9 cellular contexts compared by ENCODE assay signal in the genomic region with DNA sequence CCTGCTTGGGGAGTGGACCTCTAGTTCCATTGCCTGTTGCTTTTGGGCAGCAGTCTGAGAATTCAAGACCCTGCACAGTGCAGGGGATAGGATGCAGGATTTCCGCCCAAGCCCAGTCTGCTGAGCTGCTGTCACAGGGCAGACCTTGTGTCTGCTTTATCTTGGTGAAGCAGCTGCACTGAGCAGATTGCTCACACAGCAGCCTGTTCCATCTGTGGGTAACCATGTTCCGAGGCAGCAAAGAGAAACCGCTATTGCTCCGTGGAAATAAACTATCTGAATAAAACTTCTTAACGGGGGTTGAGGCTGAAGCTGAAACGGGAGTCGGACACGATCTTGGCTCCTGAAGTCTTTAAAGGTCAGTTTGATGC.
DNase-seq lines count a peak whose midpoint lies in the region; ATAC-seq and FAIRE-seq lines count a peak whose summit lies in the region.
"Had no signal": no experiment of that assay in that cellular context is flagged by ENCODE, and none has a peak within 500 bp of the region (broad histone marks: within the 10 kb centered on the region; RNA-seq: fewer than 3 reads in every experiment).

No MANE protein-coding gene starts in this region.

- FAIRE-seq in small intestine (lab: Jason Lieb, UNC) = no peak

- peaks cover 86% of the 10 kb centered on the region for H3K4me1 Mint-ChIP-seq in activated T-cell treated with anti-CD3 and anti-CD28 coated beads, Interleukin-2, amount 50 U/mL, for 24 hours (ENCODE audit: low read depth)

- intact Hi-C loops in Right ventricle myocardium superior (cut with DNase I) = loop anchor here (5.0 kb wide), 1 partner anchor 95 kb away; no protein-coding TSS in a partner anchor

- WGBS in small intestine, 3 donors = 5 to 6% (median 6%) methylated on average over 7 to 8 of the region's 8 CpGs

- peaks cover 85% of the 10 kb centered on the region for H3K36me3 Mint-ChIP-seq in activated T-cell treated with anti-CD3 and anti-CD28 coated beads, Interleukin-2, amount 50 U/mL, for 24 hours (ENCODE audit: low read depth)

- no peaks in the 10 kb centered on the region for H3K27me3 Mint-ChIP-seq in activated T-cell treated with anti-CD3 and anti-CD28 coated beads, Interleukin-2, amount 50 U/mL, for 24 hours

- DNase-seq in AG20443 (ENCODE audit: low spot score) (peak; percentile 57), Kasumi-1 (lab: John Stamatoyannopoulos, UW) (peak; percentile 75 to 76), Right ventricle myocardium superior (peak; percentile 63), small intestine (peak; percentile 74), NCI-H1417 (lab: John Stamatoyannopoulos, UW) (no peak), NCI-H2107 treated with DMSO at 0.1 percent for 48 hours (lab: John Stamatoyannopoulos, UW; ENCODE audit: unreplicated experiment) (no peak)
- DNase-seq in activated T-cell treated with anti-CD3 and anti-CD28 coated beads, Interleukin-2, amount 50 U/mL, for 24 hours = peak; percentile 66

- H3K4me3 Mint-ChIP-seq in activated T-cell treated with anti-CD3 and anti-CD28 coated beads, Interleukin-2, amount 50 U/mL, for 24 hours = peak overlapping the region; percentile 78

- H3K36me3 ChIP-seq in small intestine (ENCODE audit: control insufficient read depth in 2 of 2, insufficient read depth in 2 of 2, low read length in 2 of 2) = peaks cover 0 to under 1% of the 10 kb centered on the region in 2 donors

- no peaks in the 10 kb centered on the region for H3K9me3 ChIP-seq in small intestine (ENCODE audit: control insufficient read depth, low read depth)

- no peaks in the 10 kb centered on the region for H3K9me3 Mint-ChIP-seq in activated T-cell treated with anti-CD3 and anti-CD28 coated beads, Interleukin-2, amount 50 U/mL, for 24 hours

- ATAC-seq in GM19467 (IDR thresholded peaks at IDR 0.05; ENCODE audit: unreplicated experiment) (peak; percentile 38), Right ventricle myocardium superior (ENCODE audit: poor library complexity) (peak; percentile 57)

- H3K27ac ChIP-seq in small intestine (ENCODE audit: low read depth in 1 of 2, low read length in 1 of 2) = peak overlapping the region; percentile 89 to 97
- H3K27ac ChIP-seq: C4-2B had no signal

- H3K4me1 ChIP-seq in small intestine (ENCODE audit: control insufficient read depth in 2 of 2, insufficient read depth in 1 of 2, low read depth in 1 of 2, low read length in 1 of 2) = peaks cover 5 to 16% of the 10 kb centered on the region in 2 donors

- peak overlapping the region; percentile 93 for H3K27ac Mint-ChIP-seq in activated T-cell treated with anti-CD3 and anti-CD28 coated beads, Interleukin-2, amount 50 U/mL, for 24 hours

- no peaks in the 10 kb centered on the region for H3K27me3 ChIP-seq in small intestine (ENCODE audit: control insufficient read depth in 2 of 2, insufficient read depth in 2 of 2, low read length in 2 of 2)

- peak overlapping the region; percentile 10 to 78 for H3K4me3 ChIP-seq in small intestine (ENCODE audit: low read depth in 1 of 2, low read length in 2 of 2)

Comparison
In these comparisons a context has a peak if more than half of its experiments do, and no peak if none do; other contexts are left out.
1. DNase-seq: peak in AG20443 (single experiment), Kasumi-1 (2 of 2), activated T-cell treated with anti-CD3 and anti-CD28 coated beads, Interleukin-2, amount 50 U/mL, for 24 hours (single experiment), Right ventricle myocardium superior (single experiment) and small intestine (single experiment); none in NCI-H1417 (0 of 3) and NCI-H2107 treated with DMSO at 0.1 percent for 48 hours (single experiment).